ENCODE assay signal across 8 cellular contexts in the genomic region with DNA sequence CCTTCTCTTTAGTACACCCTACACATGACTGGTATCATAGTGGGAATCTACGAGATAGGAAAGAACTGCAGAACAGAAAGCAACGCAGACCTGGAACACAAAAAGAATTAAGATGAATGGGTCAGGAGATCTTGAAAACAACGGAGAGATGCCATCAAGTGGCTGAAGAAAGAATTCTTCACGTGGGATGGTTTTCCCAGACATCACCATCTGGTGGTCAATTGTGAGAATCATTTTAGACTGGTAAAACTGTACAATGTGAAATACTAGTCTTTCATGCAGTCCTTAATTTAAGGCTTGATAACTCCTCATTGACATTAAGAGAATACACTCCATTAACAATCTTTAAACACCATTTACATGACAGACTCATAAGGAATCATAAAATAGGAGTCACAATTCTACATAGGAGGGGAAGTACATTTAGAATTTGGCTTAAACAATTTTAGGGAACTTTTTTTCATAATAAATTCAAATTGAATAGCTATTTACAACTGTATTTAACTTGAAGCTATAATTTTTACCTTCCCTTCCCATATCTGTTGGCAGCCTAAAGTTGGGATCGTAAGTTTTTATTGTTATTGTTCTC.
DNase-seq lines count a peak whose midpoint lies in the region; ATAC-seq and TF ChIP-seq lines count a peak whose summit lies in the region.

No MANE protein-coding gene starts in this region.

- no peaks in the 10 kb centered on the region for H4K20me1 ChIP-seq in Karpas-422 (ENCODE audit: insufficient read depth, low read depth, low read length)

- H3K79me2 ChIP-seq in Karpas-422 (ENCODE audit: low read length) = no peaks in the 10 kb centered on the region

- H3K4me1 ChIP-seq in Karpas-422 (ENCODE audit: low read length) = no peaks in the 10 kb centered on the region

- peaks cover 18% of the 10 kb centered on the region for H3K27me3 Mint-ChIP-seq in osteocyte (ENCODE audit: unreplicated experiment)

- no peaks in the 10 kb centered on the region for H3K9me3 ChIP-seq in Karpas-422 (ENCODE audit: low read length)

- TF ChIP-seq CTCF in fibroblast of pulmonary artery (IDR thresholded peaks at IDR 0.05; ENCODE audit: low read length, missing control alignments) = peak; percentile 95
- peak; percentile 88 for TF ChIP-seq CTCF in osteocyte (IDR thresholded peaks at IDR 0.05)

- no peaks in the 10 kb centered on the region for H3K36me3 Mint-ChIP-seq in osteocyte (ENCODE audit: unreplicated experiment)

- no peak overlapping the region for H3K27ac Mint-ChIP-seq in osteocyte (ENCODE audit: unreplicated experiment)

- H3K27ac ChIP-seq in Karpas-422 (ENCODE audit: low read length) = no peak overlapping the region

- H3K4me3 Mint-ChIP-seq in osteocyte (ENCODE audit: unreplicated experiment) = no peak overlapping the region

- H3K9ac ChIP-seq in Karpas-422 (ENCODE audit: low read length) = no peak overlapping the region

- no peaks in the 10 kb centered on the region for H3K9me3 Mint-ChIP-seq in osteocyte (ENCODE audit: unreplicated experiment)

- no peaks in the 10 kb centered on the region for H3K36me3 ChIP-seq in Karpas-422 (ENCODE audit: insufficient read depth, low read length)

- H3K4me1 Mint-ChIP-seq in osteocyte (ENCODE audit: unreplicated experiment) = peaks cover 2% of the 10 kb centered on the region

- H3K4me2 ChIP-seq in Karpas-422 (ENCODE audit: low read depth, low read length, poor library complexity, severe bottlenecking) = no peak overlapping the region

- H3K27me3 ChIP-seq in Karpas-422 (ENCODE audit: low read length) = no peaks in the 10 kb centered on the region

- ATAC-seq in GM21619 (IDR thresholded peaks at IDR 0.05; ENCODE audit: unreplicated experiment) = peak; percentile 75
- peak; percentile 96 for ATAC-seq in SK-N-SH treated with all-trans-retinoic acid at 6 μM for 48 hours
- no peak for ATAC-seq in HG03095 (IDR thresholded peaks at IDR 0.05; ENCODE audit: unreplicated experiment)

- H2AFZ ChIP-seq in Karpas-422 (ENCODE audit: low read length) = no peak overlapping the region

- peak; percentile 78 for DNase-seq in GM03348 (ENCODE audit: low spot score)
- DNase-seq in Karpas-422 = peak; percentile 80
- DNase-seq in fibroblast of pulmonary artery (ENCODE audit: low read depth) = peak; percentile 85
- DNase-seq in osteocyte (ENCODE audit: extremely low spot score, unreplicated experiment) = no peak
- no peak for DNase-seq in stimulated activated CD4-positive, alpha-beta T cell treated with anti-CD3 and anti-CD28 coated beads, Interleukin-4, amount 100 ng/mL, for 1 hour

- H3K4me3 ChIP-seq in Karpas-422 (ENCODE audit: low read length) = no peak overlapping the region
- H3K4me3 ChIP-seq in fibroblast of pulmonary artery (replicated peaks; ENCODE audit: low read depth, low read length) = no peak overlapping the region

- no peaks in the 10 kb centered on the region for H3K9me2 ChIP-seq in Karpas-422 (replicated peaks; ENCODE audit: insufficient read depth, low read length)

TF ChIP-seq in SK-N-SH treated with all-trans-retinoic acid at 6 μM for 48 hours, 23 proteins besides CTCF, POLR2A, EP300 and RAD21:
- TF ChIP-seq GLIS3 (CRISPR knock-in tag; IDR thresholded peaks at IDR 0.05) (no peak), SNAI2 (CRISPR knock-in tag; IDR thresholded peaks at IDR 0.05) (no peak), ZNF8 (CRISPR knock-in tag; IDR thresholded peaks at IDR 0.05) (no peak), TSHZ2 (CRISPR knock-in tag; IDR thresholded peaks at IDR 0.05) (no peak), TCF4 (CRISPR knock-in tag; IDR thresholded peaks at IDR 0.05; ENCODE audit: borderline replicate concordance) (no peak), ZNF565 (CRISPR knock-in tag; conservative IDR thresholded peaks at IDR 0.05; ENCODE audit: low read depth) (no peak), ZNF70 (CRISPR knock-in tag; IDR thresholded peaks at IDR 0.05) (no peak), ESRRG (CRISPR knock-in tag; IDR thresholded peaks at IDR 0.05) (no peak), ARNTL (CRISPR knock-in tag; IDR thresholded peaks at IDR 0.05; ENCODE audit: borderline replicate concordance, low read depth) (no peak), ZFP30 (CRISPR knock-in tag; IDR thresholded peaks at IDR 0.05) (no peak)

Comparison
In these comparisons a context has a peak if more than half of its experiments do, and no peak if none do; other contexts are left out.
1. DNase-seq: peak in GM03348 (single experiment), Karpas-422 (single experiment) and fibroblast of pulmonary artery (single experiment); none in osteocyte (single experiment) and stimulated activated CD4-positive, alpha-beta T cell treated with anti-CD3 and anti-CD28 coated beads, Interleukin-4, amount 100 ng/mL, for 1 hour (single experiment).